Comparison of ENCODE assay signal across 8 cellular contexts in genomic region chr13:111187879-111188643, GRCh38.
A peak's percentile ranks its signal among the peaks of the same experiment; 100 is the strongest.
DNase-seq lines count a peak whose midpoint lies in the region; ATAC-seq, FAIRE-seq and TF ChIP-seq lines count a peak whose summit lies in the region.

No MANE protein-coding gene starts in this region.

- TF ChIP-seq POLR2A in erythroblast (IDR thresholded peaks at IDR 0.05; ENCODE audit: low read length) = no peak

- peak overlapping the region; percentile 92 for H3K27ac Mint-ChIP-seq in activated naive CD4-positive, alpha-beta T cell treated with anti-CD3 and anti-CD28 coated beads, Interleukin-2, amount 10 ng/mL, durations not matched to agents 7 days and 5 days
- peak overlapping the region; percentile 83 for H3K27ac Mint-ChIP-seq in activated T-helper 17 cell treated with anti-CD3 and anti-CD28 coated beads, Interleukin-2, amount 50 U/mL, for 72 hours
- H3K27ac Mint-ChIP-seq in progenitor cell of endocrine pancreas = no peak overlapping the region

- TF ChIP-seq CTCF in right atrium auricular region (IDR thresholded peaks at IDR 0.05) (no peak), progenitor cell of endocrine pancreas (IDR thresholded peaks at IDR 0.05; ENCODE audit: unreplicated experiment) (no peak)

- CTCF ChIA-PET in activated naive CD4-positive, alpha-beta T cell treated with anti-CD3 and anti-CD28 coated beads, Interleukin-2, amount 10 ng/mL, durations not matched to agents 7 days and 5 days (lab: Charles Lee) = interaction anchor here (1.5 to 1.8 kb wide), 2 partner anchors 10 to 28 kb away, joined by 4 to 10 read pairs; no protein-coding TSS in a partner anchor

- H3K4me1 ChIP-seq in right atrium auricular region = peaks cover 0 to 60% of the 10 kb centered on the region in 2 donors

- H3K27ac ChIP-seq in right atrium auricular region = peak overlapping the region; percentile 13 to 64

- no peak for FAIRE-seq in urothelium cell line (lab: Jason Lieb, UNC)

- no peak overlapping the region for H3K4me3 ChIP-seq in right atrium auricular region

- H3K4me1 Mint-ChIP-seq in activated naive CD4-positive, alpha-beta T cell treated with anti-CD3 and anti-CD28 coated beads, Interleukin-2, amount 10 ng/mL, durations not matched to agents 7 days and 5 days = peaks cover 87% of the 10 kb centered on the region
- H3K4me1 Mint-ChIP-seq in activated T-helper 17 cell treated with anti-CD3 and anti-CD28 coated beads, Interleukin-2, amount 50 U/mL, for 72 hours = peaks cover 80% of the 10 kb centered on the region
- peaks cover 10% of the 10 kb centered on the region for H3K4me1 Mint-ChIP-seq in progenitor cell of endocrine pancreas (ENCODE audit: low read depth)

- no peaks in the 10 kb centered on the region for H3K27me3 Mint-ChIP-seq in activated naive CD4-positive, alpha-beta T cell treated with anti-CD3 and anti-CD28 coated beads, Interleukin-2, amount 10 ng/mL, durations not matched to agents 7 days and 5 days
- H3K27me3 Mint-ChIP-seq in activated T-helper 17 cell treated with anti-CD3 and anti-CD28 coated beads, Interleukin-2, amount 50 U/mL, for 72 hours = no peaks in the 10 kb centered on the region
- H3K27me3 Mint-ChIP-seq in progenitor cell of endocrine pancreas = no peaks in the 10 kb centered on the region

- H3K36me3 ChIP-seq in right atrium auricular region = no peaks in the 10 kb centered on the region

- peaks cover 43% of the 10 kb centered on the region for H3K36me3 Mint-ChIP-seq in activated naive CD4-positive, alpha-beta T cell treated with anti-CD3 and anti-CD28 coated beads, Interleukin-2, amount 10 ng/mL, durations not matched to agents 7 days and 5 days
- peaks cover 27% of the 10 kb centered on the region for H3K36me3 Mint-ChIP-seq in activated T-helper 17 cell treated with anti-CD3 and anti-CD28 coated beads, Interleukin-2, amount 50 U/mL, for 72 hours (ENCODE audit: low read depth)
- H3K36me3 Mint-ChIP-seq in progenitor cell of endocrine pancreas (ENCODE audit: insufficient read depth) = peaks cover 24% of the 10 kb centered on the region

- no peak for DNase-seq in activated naive CD4-positive, alpha-beta T cell treated with anti-CD3 and anti-CD28 coated beads, Interleukin-2, amount 10 ng/mL, durations not matched to agents 7 days and 5 days
- no peak for DNase-seq in activated naive CD4-positive, alpha-beta T cell treated with Interleukin-2 at 50 U/mL for 16 hours
- no peak for DNase-seq in right atrium auricular region (ENCODE audit: low spot score)
- peak; percentile 30 for DNase-seq in urothelium cell line (ENCODE audit: low spot score)
- no peak for DNase-seq in erythroblast (lab: John Stamatoyannopoulos, UW)
- DNase-seq in progenitor cell of endocrine pancreas (ENCODE audit: low spot score, unreplicated experiment) = no peak

- H3K27me3 ChIP-seq in right atrium auricular region = no peaks in the 10 kb centered on the region

- peaks cover 10% of the 10 kb centered on the region for H3K9me3 Mint-ChIP-seq in activated naive CD4-positive, alpha-beta T cell treated with anti-CD3 and anti-CD28 coated beads, Interleukin-2, amount 10 ng/mL, durations not matched to agents 7 days and 5 days
- H3K9me3 Mint-ChIP-seq in activated T-helper 17 cell treated with anti-CD3 and anti-CD28 coated beads, Interleukin-2, amount 50 U/mL, for 72 hours = no peaks in the 10 kb centered on the region
- H3K9me3 Mint-ChIP-seq in progenitor cell of endocrine pancreas (ENCODE audit: low read depth) = peaks cover 21% of the 10 kb centered on the region

- H3K9me3 ChIP-seq in right atrium auricular region = no peaks in the 10 kb centered on the region

- peak; percentile 38 for ATAC-seq in activated T-helper 17 cell treated with anti-CD3 and anti-CD28 coated beads, Interleukin-2, amount 50 U/mL, for 72 hours (replicated peaks)
- ATAC-seq in HG03460 (IDR thresholded peaks at IDR 0.05; ENCODE audit: unreplicated experiment) = no peak

- no peak overlapping the region for H3K4me3 Mint-ChIP-seq in activated naive CD4-positive, alpha-beta T cell treated with anti-CD3 and anti-CD28 coated beads, Interleukin-2, amount 10 ng/mL, durations not matched to agents 7 days and 5 days
- H3K4me3 Mint-ChIP-seq in activated T-helper 17 cell treated with anti-CD3 and anti-CD28 coated beads, Interleukin-2, amount 50 U/mL, for 72 hours = peak overlapping the region; percentile 72
- no peak overlapping the region for H3K4me3 Mint-ChIP-seq in progenitor cell of endocrine pancreas (ENCODE audit: low read depth)
